ENCODE assay signal across 1 cellular context in genomic region chr5:131214828-131215227, GRCh38.
TF ChIP-seq lines count a peak whose summit lies in the region.

No MANE protein-coding gene starts in this region.

TF ChIP-seq in GM12878, 131 proteins besides CTCF, POLR2A, EP300 and RAD21:
- TF ChIP-seq, protein P1, sequence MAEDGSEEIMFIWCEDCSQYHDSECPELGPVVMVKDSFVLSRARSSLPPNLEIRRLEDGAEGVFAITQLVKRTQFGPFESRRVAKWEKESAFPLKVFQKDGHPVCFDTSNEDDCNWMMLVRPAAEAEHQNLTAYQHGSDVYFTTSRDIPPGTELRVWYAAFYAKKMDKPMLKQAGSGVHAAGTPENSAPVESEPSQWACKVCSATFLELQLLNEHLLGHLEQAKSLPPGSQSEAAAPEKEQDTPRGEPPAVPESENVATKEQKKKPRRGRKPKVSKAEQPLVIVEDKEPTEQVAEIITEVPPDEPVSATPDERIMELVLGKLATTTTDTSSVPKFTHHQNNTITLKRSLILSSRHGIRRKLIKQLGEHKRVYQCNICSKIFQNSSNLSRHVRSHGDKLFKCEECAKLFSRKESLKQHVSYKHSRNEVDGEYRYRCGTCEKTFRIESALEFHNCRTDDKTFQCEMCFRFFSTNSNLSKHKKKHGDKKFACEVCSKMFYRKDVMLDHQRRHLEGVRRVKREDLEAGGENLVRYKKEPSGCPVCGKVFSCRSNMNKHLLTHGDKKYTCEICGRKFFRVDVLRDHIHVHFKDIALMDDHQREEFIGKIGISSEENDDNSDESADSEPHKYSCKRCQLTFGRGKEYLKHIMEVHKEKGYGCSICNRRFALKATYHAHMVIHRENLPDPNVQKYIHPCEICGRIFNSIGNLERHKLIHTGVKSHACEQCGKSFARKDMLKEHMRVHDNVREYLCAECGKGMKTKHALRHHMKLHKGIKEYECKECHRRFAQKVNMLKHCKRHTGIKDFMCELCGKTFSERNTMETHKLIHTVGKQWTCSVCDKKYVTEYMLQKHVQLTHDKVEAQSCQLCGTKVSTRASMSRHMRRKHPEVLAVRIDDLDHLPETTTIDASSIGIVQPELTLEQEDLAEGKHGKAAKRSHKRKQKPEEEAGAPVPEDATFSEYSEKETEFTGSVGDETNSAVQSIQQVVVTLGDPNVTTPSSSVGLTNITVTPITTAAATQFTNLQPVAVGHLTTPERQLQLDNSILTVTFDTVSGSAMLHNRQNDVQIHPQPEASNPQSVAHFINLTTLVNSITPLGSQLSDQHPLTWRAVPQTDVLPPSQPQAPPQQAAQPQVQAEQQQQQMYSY (CRISPR knock-in tag; IDR thresholded peaks at IDR 0.05) = no peak
- TF ChIP-seq JUND (IDR thresholded peaks at IDR 0.05; ENCODE audit: low read depth, low read length) (no peak), EZH2 (IDR thresholded peaks at IDR 0.05; ENCODE audit: borderline replicate concordance, control insufficient read depth, low read depth, low read length) (no peak), BACH1 (IDR thresholded peaks at IDR 0.05; ENCODE audit: borderline replicate concordance) (no peak), TAF1 (IDR thresholded peaks at IDR 0.05; ENCODE audit: borderline replicate concordance, low read depth, low read length) (no peak), RBBP5 (conservative IDR thresholded peaks at IDR 0.05) (no peak), ZNF274 (IDR thresholded peaks at IDR 0.05; ENCODE audit: insufficient read depth, insufficient read length) (no peak), HDAC6 (IDR thresholded peaks at IDR 0.05; ENCODE audit: unreplicated experiment) (no peak), SMAD1 (IDR thresholded peaks at IDR 0.05; ENCODE audit: low read depth, partially characterized antibody) (no peak)
